20 cellular contexts compared by ENCODE assay signal in the genomic region with DNA sequence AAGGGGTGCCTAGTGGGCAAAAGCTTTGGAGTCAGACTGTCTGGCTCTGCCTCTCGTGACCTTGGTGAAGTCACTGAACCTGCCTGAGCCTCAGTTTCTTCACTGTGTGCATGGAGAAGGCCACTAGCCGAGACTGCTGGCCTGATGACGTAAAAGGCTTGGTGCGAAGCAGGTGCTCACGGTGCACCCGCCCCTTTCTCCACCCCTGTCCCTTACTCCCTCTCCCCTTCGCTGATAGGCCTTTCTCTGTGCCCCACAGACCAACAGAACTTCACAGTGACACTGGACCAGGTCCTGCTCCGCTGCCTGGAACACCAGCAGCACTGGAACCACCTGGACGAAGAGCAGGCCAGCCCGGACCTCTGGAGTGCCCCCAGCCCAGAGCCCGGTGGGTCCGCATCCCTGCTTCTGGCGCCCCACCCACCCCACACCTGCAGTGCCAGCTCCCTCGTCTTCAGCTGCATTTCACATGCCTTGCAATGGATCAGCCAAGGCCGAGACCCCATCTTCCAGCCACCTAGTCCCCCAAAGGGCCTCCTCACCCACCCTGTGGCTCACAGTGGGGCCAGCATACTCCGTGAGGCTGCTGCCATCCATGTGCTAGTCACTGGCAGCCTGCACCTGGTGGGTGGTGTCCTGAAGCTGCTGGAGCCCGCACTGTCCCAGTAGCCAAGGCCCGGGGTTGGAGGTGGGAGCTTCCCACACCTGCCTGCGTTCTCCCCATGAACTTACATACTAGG.
"Had no signal": no experiment of that assay in that cellular context is flagged by ENCODE, and none has a peak within 500 bp of the region (broad histone marks: within the 10 kb centered on the region; RNA-seq: fewer than 3 reads in every experiment).

No MANE protein-coding gene starts in this region.

- DNase-seq: activated CD4-positive, alpha-beta T cell treated with anti-CD3 and anti-CD28 coated beads for 1 hour; activated CD4-positive, alpha-beta T cell treated with anti-CD3 and anti-CD28 coated beads, Interleukin-2, amount 50 U/mL, for 48 hours; activated T-cell treated with anti-CD3 and anti-CD28 coated beads, Interleukin-2, amount 50 U/mL, for 1 hour; amygdala; body of pancreas; central memory CD4-positive, alpha-beta T cell; effector CD8-positive, alpha-beta T cell; foreskin keratinocyte; immature natural killer cell; posterior cingulate gyrus; retina; stimulated activated CD4-positive, alpha-beta T cell treated with anti-CD3 and anti-CD28 coated beads, Interleukin-15, amount 100 ng/mL, for 24 hours; stimulated activated CD4-positive, alpha-beta T cell treated with anti-CD3 and anti-CD28 coated beads, Interleukin-4, amount 100 ng/mL, for 1 hour; stimulated activated naive CD4-positive, alpha-beta T cell; substantia nigra; transverse colon had no signal

- H3K4me3 Mint-ChIP-seq: activated naive CD4-positive, alpha-beta T cell treated with anti-CD3 and anti-CD28 coated beads, Interleukin-2, amount 50 U/mL, for 24 hours; immature natural killer cell had no signal

- ATAC-seq: body of pancreas, foreskin keratinocyte had no signal

- H3K4me1 Mint-ChIP-seq: activated naive CD4-positive, alpha-beta T cell treated with anti-CD3 and anti-CD28 coated beads, Interleukin-2, amount 50 U/mL, for 24 hours; immature natural killer cell had no signal

- H3K4me3 ChIP-seq: body of pancreas, coronary artery, skin epidermis, transverse colon had no signal

- H3K27ac ChIP-seq: body of pancreas, foreskin keratinocyte, transverse colon, VCaP had no signal

- H3K9me3 ChIP-seq: body of pancreas, transverse colon had no signal

- H3K27me3 ChIP-seq: body of pancreas, foreskin keratinocyte, transverse colon had no signal

- H3K27ac Mint-ChIP-seq: activated naive CD4-positive, alpha-beta T cell treated with anti-CD3 and anti-CD28 coated beads, Interleukin-2, amount 50 U/mL, for 24 hours; immature natural killer cell had no signal

- H3K9me3 Mint-ChIP-seq: activated naive CD4-positive, alpha-beta T cell treated with anti-CD3 and anti-CD28 coated beads, Interleukin-2, amount 50 U/mL, for 24 hours; immature natural killer cell had no signal

- H3K36me3 Mint-ChIP-seq: activated naive CD4-positive, alpha-beta T cell treated with anti-CD3 and anti-CD28 coated beads, Interleukin-2, amount 50 U/mL, for 24 hours had no signal
